20 cellular contexts compared by ENCODE assay signal in genomic region chr15:56971571-56971970, GRCh38.
"Had no signal": no experiment of that assay in that cellular context is flagged by ENCODE, and none has a peak within 500 bp of the region (broad histone marks: within the 10 kb centered on the region; RNA-seq: fewer than 3 reads in every experiment).

No MANE protein-coding gene starts in this region.

- ATAC-seq: naive thymus-derived CD8-positive, alpha-beta T cell; sciatic nerve had no signal

- H3K27me3 ChIP-seq: suprapubic skin had no signal

- H3K36me3 ChIP-seq: prostate gland, suprapubic skin had no signal

- H3K36me3 Mint-ChIP-seq: type B pancreatic cell had no signal

- H3K27me3 Mint-ChIP-seq: activated naive CD8-positive, alpha-beta T cell treated with anti-CD3 and anti-CD28 coated beads, Interleukin-2, amount 10 ng/mL, durations not matched to agents 7 days and 5 days; naive thymus-derived CD8-positive, alpha-beta T cell; type B pancreatic cell had no signal

- H3K9me3 ChIP-seq: mucosa of descending colon, prostate gland, suprapubic skin had no signal

- H3K4me3 ChIP-seq: mucosa of descending colon, prostate gland, suprapubic skin had no signal

- H3K27ac Mint-ChIP-seq: activated naive CD8-positive, alpha-beta T cell treated with anti-CD3 and anti-CD28 coated beads, Interleukin-2, amount 10 ng/mL, durations not matched to agents 7 days and 5 days; T-helper 1 cell treated with Interleukin-12 subunit alpha and Interleukin-12 subunit beta and Interleukin-4 antibody, amounts not matched to agents 30 μg/mL and 1 μg/mL, for 36 hours; type B pancreatic cell had no signal

- H3K9me3 Mint-ChIP-seq: T-helper 1 cell treated with Interleukin-12 subunit alpha and Interleukin-12 subunit beta and Interleukin-4 antibody, amounts not matched to agents 30 μg/mL and 1 μg/mL, for 36 hours had no signal

- DNase-seq: activated CD4-positive, alpha-beta T cell treated with anti-CD3 and anti-CD28 coated beads, Interleukin-2, amount 50 U/mL, for 48 hours; activated gamma-delta T cell treated with Interleukin-2 at 50 U/mL for 16 hours; activated naive CD8-positive, alpha-beta T cell treated with anti-CD3 and anti-CD28 coated beads, Interleukin-2, amount 10 ng/mL, durations not matched to agents 7 days and 5 days; activated T-cell treated with anti-CD3 and anti-CD28 coated beads, Interleukin-2, amount 50 U/mL, for 48 hours; caudate nucleus; dermis blood vessel endothelial cell; foreskin fibroblast; glutamatergic neuron; left cardiac atrium; mucosa of descending colon; naive thymus-derived CD8-positive, alpha-beta T cell; stimulated activated CD4-positive, alpha-beta T cell treated with anti-CD3 and anti-CD28 coated beads, Interleukin-12 subunit alpha, Interleukin-12 subunit beta, amount 100 ng/mL, for 4 hours; stimulated activated CD4-positive, alpha-beta T cell treated with anti-CD3 and anti-CD28 coated beads, Interleukin-2, amount 100 ng/mL, for 48 hours; stimulated activated naive CD4-positive, alpha-beta T cell treated with Interleukin-2 at 50 U/mL for 16 hours had no signal

- H3K27ac ChIP-seq: prostate gland, suprapubic skin had no signal

- FAIRE-seq: TTC549 had no signal

- H3K4me3 Mint-ChIP-seq: activated naive CD8-positive, alpha-beta T cell treated with anti-CD3 and anti-CD28 coated beads, Interleukin-2, amount 10 ng/mL, durations not matched to agents 7 days and 5 days; naive thymus-derived CD8-positive, alpha-beta T cell; T-helper 1 cell treated with Interleukin-12 subunit alpha and Interleukin-12 subunit beta and Interleukin-4 antibody, amounts not matched to agents 30 μg/mL and 1 μg/mL, for 36 hours; type B pancreatic cell had no signal
